Comparison of ENCODE assay signal across 8 cellular contexts in genomic region chr12:43937947-43938346, GRCh38.
DNase-seq lines count a peak whose midpoint lies in the region; ATAC-seq, FAIRE-seq and TF ChIP-seq lines count a peak whose summit lies in the region.

No MANE protein-coding gene starts in this region.

- no peak for FAIRE-seq in GM12891 (lab: Jason Lieb, UNC)

- H3K9me3 ChIP-seq in MM.1S (replicated peaks; ENCODE audit: insufficient read depth, low read length), result no peaks in the 10 kb centered on the region

- ATAC-seq in GM18907 (IDR thresholded peaks at IDR 0.05; ENCODE audit: unreplicated experiment) (peak; percentile 60), HG03135 (IDR thresholded peaks at IDR 0.05; ENCODE audit: unreplicated experiment) (no peak)

- no peak overlapping the region for H3K27ac ChIP-seq in MM.1S (ENCODE audit: low read length)
- no peak overlapping the region for H3K27ac ChIP-seq in dorsolateral prefrontal cortex

- H3K9ac ChIP-seq in MM.1S (ENCODE audit: low read length), result no peak overlapping the region

- H3K36me3 ChIP-seq in BJ (ENCODE audit: control insufficient read depth, insufficient read depth, low read length) (no peaks in the 10 kb centered on the region), MM.1S (replicated peaks; ENCODE audit: insufficient read depth, low read length) (no peaks in the 10 kb centered on the region)

- CTCF ChIA-PET in BJ (lab: Yijun Ruan, JAX), result interaction anchor here (1.1 to 2.1 kb wide), 3 partner anchors 8 to 17 kb away, joined by 3 to 8 read pairs (median 4); no protein-coding TSS in a partner anchor

- no peak overlapping the region for H2AFZ ChIP-seq in MM.1S (ENCODE audit: low read length)

- no peak for TF ChIP-seq POLR2A in GM12891 (IDR thresholded peaks at IDR 0.05; ENCODE audit: low read depth, low read length)

- H3K4me3 ChIP-seq in BJ (ENCODE audit: low read depth, low read length), result no peak overlapping the region
- no peak overlapping the region for H3K4me3 ChIP-seq in MM.1S (ENCODE audit: low read length)
- no peak overlapping the region for H3K4me3 ChIP-seq in epithelial cell of proximal tubule (ENCODE audit: low read depth, low read length)
- H3K4me3 ChIP-seq in dorsolateral prefrontal cortex, result no peak overlapping the region

- no peaks in the 10 kb centered on the region for H3K9me2 ChIP-seq in MM.1S (replicated peaks; ENCODE audit: insufficient read depth, low read length)

- intact Hi-C loops in dorsolateral prefrontal cortex (cut with DNase I), result no loop called here

- H3K79me2 ChIP-seq in MM.1S (ENCODE audit: low read length), result no peaks in the 10 kb centered on the region

- POLR2A ChIA-PET in BJ (lab: Charles Lee), result no interaction called here

- no peaks in the 10 kb centered on the region for H3K4me1 ChIP-seq in MM.1S (ENCODE audit: low read length)

- TF ChIP-seq CTCF in BJ (IDR thresholded peaks at IDR 0.05; ENCODE audit: insufficient read depth, low read depth, low read length) (peak; percentile 34), MM.1S (IDR thresholded peaks at IDR 0.05; ENCODE audit: low read length) (peak; percentile 8; the same call in 1 of the 2 replicates), epithelial cell of proximal tubule (conservative IDR thresholded peaks at IDR 0.05; ENCODE audit: low read depth, low read length) (peak; percentile 32), dorsolateral prefrontal cortex (IDR thresholded peaks at IDR 0.05 in 54 of 56, conservative IDR thresholded peaks at IDR 0.05 in 2 of 56; ENCODE audit: low read depth in 1 of 56, partially characterized antibody in 56 of 56) (peak in 3 of 56 donors; percentile 7 to 17 (median 14))

- H3K27me3 ChIP-seq in BJ (ENCODE audit: control insufficient read depth, insufficient read depth, low read length), result no peaks in the 10 kb centered on the region
- no peaks in the 10 kb centered on the region for H3K27me3 ChIP-seq in MM.1S (replicated peaks; ENCODE audit: insufficient read depth, low read length)
- no peaks in the 10 kb centered on the region for H3K27me3 ChIP-seq in dorsolateral prefrontal cortex

- no peaks in the 10 kb centered on the region for H3F3A ChIP-seq in MM.1S (ENCODE audit: insufficient read depth, low read length)

- H4K20me1 ChIP-seq in MM.1S (ENCODE audit: insufficient read depth, low read length), result no peaks in the 10 kb centered on the region

- DNase-seq in BJ (ENCODE audit: low read depth) (no peak), MM.1S (no peak), epithelial cell of proximal tubule (ENCODE audit: low read depth) (no peak), dorsolateral prefrontal cortex (no peak), GM12891 (ENCODE audit: insufficient read length, low spot score) (no peak)
- no peak for DNase-seq in stimulated activated CD8-positive, alpha-beta memory T cell treated with anti-CD3 and anti-CD28 coated beads, Interleukin-4, amount 100 ng/mL, for 48 hours

- no peak overlapping the region for H3K4me2 ChIP-seq in MM.1S (ENCODE audit: low read depth, low read length)

TF ChIP-seq in GM12891, 5 proteins besides CTCF, POLR2A, EP300 and RAD21:
- TF ChIP-seq POLR2AphosphoS5 (IDR thresholded peaks at IDR 0.05; ENCODE audit: low read depth, low read length) (no peak), SPI1 (IDR thresholded peaks at IDR 0.05; ENCODE audit: low read depth, low read length) (no peak), PAX5 (IDR thresholded peaks at IDR 0.05; ENCODE audit: insufficient read depth, low read length, severe bottlenecking) (no peak), TAF1 (IDR thresholded peaks at IDR 0.05; ENCODE audit: low read depth, low read length) (no peak), POU2F2 (IDR thresholded peaks at IDR 0.05; ENCODE audit: low read depth, low read length) (no peak)
TF ChIP-seq in GM12891: peak in this region for 0.
